Comparison of ENCODE assay signal across 1 cellular context in genomic region chr6:27260339-27260738, GRCh38.
TF ChIP-seq lines count a peak whose summit lies in the region.

No MANE protein-coding gene starts in this region.

TF ChIP-seq in GM23338, 12 proteins besides CTCF, POLR2A, EP300 and RAD21 (continued from another document):
- no peak for TF ChIP-seq ZNF462 (CRISPR knock-in tag; IDR thresholded peaks at IDR 0.05)
- no peak for TF ChIP-seq EZH2phosphoT487 (IDR thresholded peaks at IDR 0.05; ENCODE audit: unreplicated experiment)
- no peak for TF ChIP-seq ZNF114 (CRISPR knock-in tag; IDR thresholded peaks at IDR 0.05)
- TF ChIP-seq REST (IDR thresholded peaks at IDR 0.05; ENCODE audit: unreplicated experiment) = no peak
- TF ChIP-seq CREB1 (CRISPR knock-in tag; IDR thresholded peaks at IDR 0.05; ENCODE audit: low read depth) = no peak
